Comparison of ENCODE assay signal across 1 cellular context in the genomic region with DNA sequence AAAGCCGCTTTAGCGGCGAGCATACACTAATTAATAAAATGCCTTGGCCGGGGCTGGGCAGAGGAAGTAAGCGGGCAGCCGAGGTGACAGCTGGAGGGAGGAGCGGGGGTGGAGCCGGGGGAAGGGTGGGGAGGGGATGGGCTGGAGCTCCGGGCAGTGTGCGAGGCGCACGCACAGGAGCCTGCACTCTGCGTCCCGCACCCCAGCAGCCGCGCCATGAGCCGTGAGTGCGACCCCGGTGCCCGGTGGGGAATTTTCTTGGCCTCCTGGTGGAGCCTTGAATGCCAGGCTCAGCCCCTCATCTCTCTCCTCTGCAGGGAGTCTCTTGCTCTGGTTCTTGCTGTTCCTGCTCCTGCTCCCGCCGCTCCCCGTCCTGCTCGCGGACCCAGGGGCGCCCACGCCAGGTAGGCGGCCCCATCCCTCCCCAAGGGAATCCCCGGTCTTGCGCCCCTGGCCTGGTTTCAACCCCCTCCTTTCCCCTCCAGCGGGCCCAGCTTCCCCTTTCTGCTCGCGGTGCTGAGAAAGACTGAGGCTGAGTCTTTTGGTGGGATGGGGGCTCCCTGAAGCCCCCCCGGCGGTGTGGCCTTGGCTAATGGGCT.
TF ChIP-seq lines count a peak whose summit lies in the region.

A gene (plus strand): TSS at position 156 of the 599 bp plus-strand sequence. CDS start 61 bp downstream, at position 217.

TF ChIP-seq in WTC11, 78 proteins besides CTCF, POLR2A, EP300 and RAD21 (continued from another document):
- TF ChIP-seq, protein P1, sequence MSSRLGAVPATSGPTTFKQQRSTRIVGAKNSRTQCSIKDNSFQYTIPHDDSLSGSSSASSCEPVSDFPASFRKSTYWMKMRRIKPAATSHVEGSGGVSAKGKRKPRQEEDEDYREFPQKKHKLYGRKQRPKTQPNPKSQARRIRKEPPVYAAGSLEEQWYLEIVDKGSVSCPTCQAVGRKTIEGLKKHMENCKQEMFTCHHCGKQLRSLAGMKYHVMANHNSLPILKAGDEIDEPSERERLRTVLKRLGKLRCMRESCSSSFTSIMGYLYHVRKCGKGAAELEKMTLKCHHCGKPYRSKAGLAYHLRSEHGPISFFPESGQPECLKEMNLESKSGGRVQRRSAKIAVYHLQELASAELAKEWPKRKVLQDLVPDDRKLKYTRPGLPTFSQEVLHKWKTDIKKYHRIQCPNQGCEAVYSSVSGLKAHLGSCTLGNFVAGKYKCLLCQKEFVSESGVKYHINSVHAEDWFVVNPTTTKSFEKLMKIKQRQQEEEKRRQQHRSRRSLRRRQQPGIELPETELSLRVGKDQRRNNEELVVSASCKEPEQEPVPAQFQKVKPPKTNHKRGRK (CRISPR knock-in tag; IDR thresholded peaks at IDR 0.05; ENCODE audit: borderline replicate concordance), result no peak
- TF ChIP-seq ZNF423 (CRISPR knock-in tag; IDR thresholded peaks at IDR 0.05), result 0 out of 2 replicates have a peak, but pooled peaks have one; percentile 8
- TF ChIP-seq ZNF317 (CRISPR knock-in tag; IDR thresholded peaks at IDR 0.05; ENCODE audit: borderline replicate concordance, low read depth), result no peak
- TF ChIP-seq, protein P2, sequence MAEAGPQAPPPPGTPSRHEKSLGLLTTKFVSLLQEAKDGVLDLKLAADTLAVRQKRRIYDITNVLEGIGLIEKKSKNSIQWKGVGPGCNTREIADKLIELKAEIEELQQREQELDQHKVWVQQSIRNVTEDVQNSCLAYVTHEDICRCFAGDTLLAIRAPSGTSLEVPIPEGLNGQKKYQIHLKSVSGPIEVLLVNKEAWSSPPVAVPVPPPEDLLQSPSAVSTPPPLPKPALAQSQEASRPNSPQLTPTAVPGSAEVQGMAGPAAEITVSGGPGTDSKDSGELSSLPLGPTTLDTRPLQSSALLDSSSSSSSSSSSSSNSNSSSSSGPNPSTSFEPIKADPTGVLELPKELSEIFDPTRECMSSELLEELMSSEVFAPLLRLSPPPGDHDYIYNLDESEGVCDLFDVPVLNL (CRISPR knock-in tag; IDR thresholded peaks at IDR 0.05; ENCODE audit: borderline replicate concordance, low read depth), result no peak
- TF ChIP-seq ZNF219 (CRISPR knock-in tag; IDR thresholded peaks at IDR 0.05; ENCODE audit: borderline replicate concordance), result no peak
- 0 out of 2 replicates have a peak, but pooled peaks have one; percentile 46 for TF ChIP-seq KAT7 (CRISPR knock-in tag; IDR thresholded peaks at IDR 0.05; ENCODE audit: borderline replicate concordance)
- TF ChIP-seq ZBTB21 (CRISPR knock-in tag; IDR thresholded peaks at IDR 0.05; ENCODE audit: borderline replicate concordance), result no peak
TF ChIP-seq in WTC11: peak in this region for 2.
